18 cellular contexts compared by ENCODE assay signal in the genomic region with DNA sequence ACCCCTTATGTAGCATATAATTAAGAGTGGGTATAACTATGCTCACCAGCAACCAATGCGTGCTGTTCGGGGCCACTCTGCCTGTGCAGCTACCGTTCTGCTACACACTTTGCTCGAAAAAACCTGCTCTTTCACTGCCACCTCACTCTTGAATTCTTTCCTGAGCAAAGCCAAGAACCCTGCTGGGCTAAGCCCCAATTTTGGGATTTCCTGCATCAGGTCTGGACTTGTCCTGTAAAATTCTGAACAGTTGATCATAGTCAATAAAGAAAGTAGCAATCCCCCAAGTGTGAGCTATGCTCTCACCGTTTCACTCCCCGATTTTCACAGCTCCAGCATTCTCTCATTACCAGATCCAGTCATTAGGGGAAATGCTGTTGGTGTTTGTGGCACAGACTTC.
DNase-seq lines count a peak whose midpoint lies in the region; ATAC-seq, FAIRE-seq and TF ChIP-seq lines count a peak whose summit lies in the region.
"Had no signal": no experiment of that assay in that cellular context is flagged by ENCODE, and none has a peak within 500 bp of the region (broad histone marks: within the 10 kb centered on the region; RNA-seq: fewer than 3 reads in every experiment).

No MANE protein-coding gene starts in this region.

- TF ChIP-seq POLR2A in breast epithelium (IDR thresholded peaks at IDR 0.05) (no peak), K562 (conservative IDR thresholded peaks at IDR 0.05) (no peak)

- intact Hi-C loops in MCF 10A (cut with micrococcal nuclease) = no loop called here
- intact Hi-C loops in breast epithelium (cut with DNase I; ENCODE audit: low total_unique reads) = no loop called here
- intact Hi-C loops in K562 (cut with micrococcal nuclease) = no loop called here

- H3K4me3 Mint-ChIP-seq in MCF 10A (ENCODE audit: unreplicated experiment) (no peak overlapping the region), nephron progenitor cell (no peak overlapping the region), osteocyte (ENCODE audit: unreplicated experiment) (no peak overlapping the region)
- H3K4me3 Mint-ChIP-seq: CD4-positive, CD25-positive, alpha-beta regulatory T cell had no signal

- CTCF ChIA-PET in MCF 10A (lab: Yijun Ruan, JAX) (no interaction called here), K562 (lab: Yijun Ruan, JAX; ENCODE audit: low intra/inter-chr PET ratio) (no interaction called here)

- no peak overlapping the region for H3K4me2 ChIP-seq in K562 (ENCODE audit: insufficient read depth, low read length)
- H3K4me2 ChIP-seq: BLaER1 treated with 17β-estradiol and CSF1 and Interleukin-3, amounts not matched to agents 10 nM and 100 nM had no signal

- H3K36me3 ChIP-seq in breast epithelium (no peaks in the 10 kb centered on the region), K562 (ENCODE audit: control insufficient read depth, insufficient read depth, low read length) (no peaks in the 10 kb centered on the region)

- no peak for TF ChIP-seq CTCF in MCF 10A (IDR thresholded peaks at IDR 0.05; ENCODE audit: unreplicated experiment)
- no peak for TF ChIP-seq CTCF in breast epithelium (IDR thresholded peaks at IDR 0.05)
- no peak for TF ChIP-seq CTCF in K562 (IDR thresholded peaks at IDR 0.05 in 2 of 3, conservative IDR thresholded peaks at IDR 0.05 in 1 of 3; ENCODE audit: insufficient read depth in 2 of 3, low read depth in 1 of 3, low read length in 3 of 3)
- no peak for TF ChIP-seq CTCF in nephron progenitor cell (IDR thresholded peaks at IDR 0.05)
- no peak for TF ChIP-seq CTCF in osteocyte (IDR thresholded peaks at IDR 0.05)

- no peaks in the 10 kb centered on the region for H3K79me2 ChIP-seq in K562 (ENCODE audit: control insufficient read depth, insufficient read depth, low read length)

- no peak overlapping the region for H3K4me3 ChIP-seq in breast epithelium
- H3K4me3 ChIP-seq in K562 = no peak overlapping the region
- H3K4me3 ChIP-seq: BLaER1 treated with 17β-estradiol and CSF1 and Interleukin-3, amounts not matched to agents 10 nM and 100 nM; GM23248 had no signal

- H3K4me1 ChIP-seq in breast epithelium (no peaks in the 10 kb centered on the region), K562 (replicated peaks in 1 of 2; ENCODE audit: control insufficient read depth in 2 of 2, insufficient read depth in 2 of 2, low read length in 2 of 2) (peaks cover 0 to 8% of the 10 kb centered on the region in 2 experiments; a peak in 1 of 5 replicates)

- in situ Hi-C loops in K562 (cut with MboI) = no loop called here

- no peak for TF ChIP-seq EP300 in K562 (IDR thresholded peaks at IDR 0.05; ENCODE audit: low read length)

- H3K27me3 Mint-ChIP-seq in MCF 10A (ENCODE audit: insufficient read depth, unreplicated experiment) (no peaks in the 10 kb centered on the region), nephron progenitor cell (ENCODE audit: low read depth, poor library complexity) (peaks cover 8% of the 10 kb centered on the region), osteocyte (ENCODE audit: unreplicated experiment) (no peaks in the 10 kb centered on the region)
- H3K27me3 Mint-ChIP-seq: CD4-positive, CD25-positive, alpha-beta regulatory T cell had no signal

- 20% methylated on average over 6 of the region's 6 CpGs for WGBS in K562 (ENCODE audit: insufficient coverage, low coverage, missing lambda C conversion rate)

- POLR2A ChIA-PET in MCF 10A (lab: Yijun Ruan, JAX) (no interaction called here), K562 (lab: Yijun Ruan, JAX) (interaction anchor here (0.6 kb wide), 2 partner anchors 38 to 316 kb away, joined by 3 read pairs; no protein-coding TSS in a partner anchor)

- no peaks in the 10 kb centered on the region for H4K20me1 ChIP-seq in K562 (replicated peaks; ENCODE audit: control insufficient read depth, insufficient read depth, low read length)
- H4K20me1 ChIP-seq: BLaER1 treated with 17β-estradiol and CSF1 and Interleukin-3, amounts not matched to agents 10 nM and 100 nM had no signal

- H3K9ac ChIP-seq in K562 (ENCODE audit: insufficient read depth in 1 of 2, low read depth in 2 of 2, low read length in 2 of 2) = no peak overlapping the region
- H3K9ac ChIP-seq: BLaER1 treated with 17β-estradiol and CSF1 and Interleukin-3, amounts not matched to agents 10 nM and 100 nM; GM23248 had no signal

- H3K9me1 ChIP-seq in K562 (ENCODE audit: control insufficient read depth, insufficient read depth, low read length) = no peaks in the 10 kb centered on the region

- H3K27ac Mint-ChIP-seq in MCF 10A (ENCODE audit: low read depth, unreplicated experiment) (peak overlapping the region; percentile 82), nephron progenitor cell (no peak overlapping the region), osteocyte (ENCODE audit: unreplicated experiment) (no peak overlapping the region)
- H3K27ac Mint-ChIP-seq: CD4-positive, CD25-positive, alpha-beta regulatory T cell had no signal

- no peaks in the 10 kb centered on the region for H3K9me3 ChIP-seq in breast epithelium
- H3K9me3 ChIP-seq in K562 (replicated peaks; ENCODE audit: control insufficient read depth, insufficient read depth, low read depth, low read length) = no peaks in the 10 kb centered on the region

- no TSS peak for BruUV-seq in MCF 10A (replicated peaks; lab: Mats Ljungman, UMichigan)
- BruUV-seq in K562 (replicated peaks; lab: Mats Ljungman, UMichigan) = no TSS peak

- H3K36me3 Mint-ChIP-seq in MCF 10A (ENCODE audit: insufficient read depth, unreplicated experiment) = peaks cover 20% of the 10 kb centered on the region
- H3K36me3 Mint-ChIP-seq in nephron progenitor cell (ENCODE audit: low read depth) = peaks cover 63% of the 10 kb centered on the region
- H3K36me3 Mint-ChIP-seq in osteocyte (ENCODE audit: unreplicated experiment) = peaks cover 4% of the 10 kb centered on the region

- FAIRE-seq in K562 (lab: Jason Lieb, UNC) = peak; percentile 11
- FAIRE-seq: GM18507 had no signal

- no peak for ATAC-seq in K562
- ATAC-seq in esophagus mucosa = peak; percentile 74

- peaks cover 9% of the 10 kb centered on the region for H3K4me1 Mint-ChIP-seq in MCF 10A (ENCODE audit: insufficient read depth, unreplicated experiment)
- H3K4me1 Mint-ChIP-seq in nephron progenitor cell = no peaks in the 10 kb centered on the region
- H3K4me1 Mint-ChIP-seq in osteocyte (ENCODE audit: unreplicated experiment) = no peaks in the 10 kb centered on the region

- H3K27me3 ChIP-seq in breast epithelium (no peaks in the 10 kb centered on the region), K562 (ENCODE audit: control insufficient read depth in 2 of 2, insufficient read depth in 2 of 2, low read length in 2 of 2) (peaks cover 0 to under 1% of the 10 kb centered on the region in 2 experiments; a peak in 1 of 5 replicates)
- H3K27me3 ChIP-seq: BLaER1 treated with 17β-estradiol and CSF1 and Interleukin-3, amounts not matched to agents 10 nM and 100 nM had no signal

- H3K27ac ChIP-seq in breast epithelium = no peak overlapping the region
- H3K27ac ChIP-seq in K562 (ENCODE audit: extremely low read depth, low read depth, low read length) = no peak overlapping the region
- H3K27ac ChIP-seq: 22Rv1; BLaER1 treated with 17β-estradiol and CSF1 and Interleukin-3, amounts not matched to agents 10 nM and 100 nM; GM23248; HL-60 had no signal

- TF ChIP-seq RAD21 in K562 (CRISPR knock-in tag; conservative IDR thresholded peaks at IDR 0.05 in 1 of 2, IDR thresholded peaks at IDR 0.05 in 1 of 2) = no peak

- H3K9me3 Mint-ChIP-seq in MCF 10A (ENCODE audit: unreplicated experiment) (no peaks in the 10 kb centered on the region), nephron progenitor cell (peaks cover 25% of the 10 kb centered on the region), osteocyte (ENCODE audit: unreplicated experiment) (peaks cover 5% of the 10 kb centered on the region)
- H3K9me3 Mint-ChIP-seq: CD4-positive, CD25-positive, alpha-beta regulatory T cell had no signal

- H2AFZ ChIP-seq in K562 (ENCODE audit: low read depth, low read length) = no peak overlapping the region
- H2AFZ ChIP-seq: GM23248 had no signal

- DNase-seq in MCF 10A (ENCODE audit: unreplicated experiment) = peak; percentile 45
- DNase-seq in breast epithelium (ENCODE audit: low spot score in 2 of 2) = no peak
- no peak for DNase-seq in K562 (ENCODE audit: extremely low read depth in 1 of 4, low spot score in 3 of 4)
- no peak for DNase-seq in hypothalamus (lab: John Stamatoyannopoulos, UW)
- no peak for DNase-seq in nephron progenitor cell
- DNase-seq in osteocyte (ENCODE audit: extremely low spot score, unreplicated experiment) = no peak
- DNase-seq: ACHN; Calu3; CD4-positive, CD25-positive, alpha-beta regulatory T cell; DMS 273 treated with DMSO at 0.1 percent for 48 hours; GM23248; H7; IMR-90 had no signal

TF ChIP-seq in K562, 482 proteins besides CTCF, POLR2A, EP300 and RAD21 (continues in another document):
- no peak for TF ChIP-seq MEIS2 (IDR thresholded peaks at IDR 0.05; ENCODE audit: partially characterized antibody)
- no peak for TF ChIP-seq RBM15 (IDR thresholded peaks at IDR 0.05; ENCODE audit: insufficient read depth, low read length)
- no peak for TF ChIP-seq ZNF224 (CRISPR knock-in tag; IDR thresholded peaks at IDR 0.05)
- TF ChIP-seq, protein P1, sequence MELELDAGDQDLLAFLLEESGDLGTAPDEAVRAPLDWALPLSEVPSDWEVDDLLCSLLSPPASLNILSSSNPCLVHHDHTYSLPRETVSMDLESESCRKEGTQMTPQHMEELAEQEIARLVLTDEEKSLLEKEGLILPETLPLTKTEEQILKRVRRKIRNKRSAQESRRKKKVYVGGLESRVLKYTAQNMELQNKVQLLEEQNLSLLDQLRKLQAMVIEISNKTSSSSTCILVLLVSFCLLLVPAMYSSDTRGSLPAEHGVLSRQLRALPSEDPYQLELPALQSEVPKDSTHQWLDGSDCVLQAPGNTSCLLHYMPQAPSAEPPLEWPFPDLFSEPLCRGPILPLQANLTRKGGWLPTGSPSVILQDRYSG (tag; conservative IDR thresholded peaks at IDR 0.05; ENCODE audit: low read depth) = no peak
- TF ChIP-seq BACH1 (tag; IDR thresholded peaks at IDR 0.05) = no peak
- TF ChIP-seq, protein P2, sequence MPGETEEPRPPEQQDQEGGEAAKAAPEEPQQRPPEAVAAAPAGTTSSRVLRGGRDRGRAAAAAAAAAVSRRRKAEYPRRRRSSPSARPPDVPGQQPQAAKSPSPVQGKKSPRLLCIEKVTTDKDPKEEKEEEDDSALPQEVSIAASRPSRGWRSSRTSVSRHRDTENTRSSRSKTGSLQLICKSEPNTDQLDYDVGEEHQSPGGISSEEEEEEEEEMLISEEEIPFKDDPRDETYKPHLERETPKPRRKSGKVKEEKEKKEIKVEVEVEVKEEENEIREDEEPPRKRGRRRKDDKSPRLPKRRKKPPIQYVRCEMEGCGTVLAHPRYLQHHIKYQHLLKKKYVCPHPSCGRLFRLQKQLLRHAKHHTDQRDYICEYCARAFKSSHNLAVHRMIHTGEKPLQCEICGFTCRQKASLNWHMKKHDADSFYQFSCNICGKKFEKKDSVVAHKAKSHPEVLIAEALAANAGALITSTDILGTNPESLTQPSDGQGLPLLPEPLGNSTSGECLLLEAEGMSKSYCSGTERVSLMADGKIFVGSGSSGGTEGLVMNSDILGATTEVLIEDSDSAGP (CRISPR knock-in tag; IDR thresholded peaks at IDR 0.05) = no peak
- no peak for TF ChIP-seq ZC3H11A (IDR thresholded peaks at IDR 0.05; ENCODE audit: low read depth, low read length)
- TF ChIP-seq FOXA3 (CRISPR knock-in tag; conservative IDR thresholded peaks at IDR 0.05 in 1 of 2, IDR thresholded peaks at IDR 0.05 in 1 of 2) = no peak
- no peak for TF ChIP-seq SMARCE1 (IDR thresholded peaks at IDR 0.05)
